19 cellular contexts compared by ENCODE assay signal in genomic region chr4:122873752-122874151, GRCh38. TPM values are rescaled to one million over a fixed set of nuclear protein-coding genes. Genes with fewer than 3 reads are reported as not detected.
DNase-seq lines count a peak whose midpoint lies in the region; ATAC-seq and TF ChIP-seq lines count a peak whose summit lies in the region.
"Had no signal": no experiment of that assay in that cellular context is flagged by ENCODE, and none has a peak within 500 bp of the region (broad histone marks: within the 10 kb centered on the region; RNA-seq: fewer than 3 reads in every experiment).

No MANE protein-coding gene starts in this region.

- DNase-seq in M059J (ENCODE audit: low read depth) (peak; percentile 76), epithelial cell of prostate (ENCODE audit: low read depth, low spot score) (peak; percentile 56), osteocyte (ENCODE audit: extremely low spot score, unreplicated experiment) (no peak), 8988T (no peak), glutamatergic neuron (no peak), MV-4-11 (lab: John Stamatoyannopoulos, UW) (no peak), HEK293T (ENCODE audit: extremely low spot score) (no peak)
- DNase-seq: activated CD8-positive, alpha-beta memory T cell treated with anti-CD3 and anti-CD28 coated beads for 24 hours; activated naive CD4-positive, alpha-beta T cell treated with anti-CD3 and anti-CD28 coated beads, Interleukin-2, amount 50 U/mL, for 16 hours; NCI-H1048; NCI-H510A treated with DMSO at 0.1 percent for 48 hours; Peyer's patch; testis had no signal

- H3K4me1 Mint-ChIP-seq in osteocyte (ENCODE audit: unreplicated experiment) = peaks cover 46% of the 10 kb centered on the region
- H3K4me1 Mint-ChIP-seq in glutamatergic neuron (ENCODE audit: low read depth, unreplicated experiment) = no peaks in the 10 kb centered on the region

- peak overlapping the region; percentile 80 for H3K27ac ChIP-seq in epithelial cell of prostate
- H3K27ac ChIP-seq: gastroesophageal sphincter, HL-60, Peyer's patch, skin epidermis, testis had no signal

- POLR2A ChIA-PET in HEK293T (lab: Yijun Ruan, JAX) = interaction anchor here (1.1 kb wide), 1 partner anchor 46 kb away, joined by 3 read pairs; no protein-coding TSS in a partner anchor

- peaks cover 30% of the 10 kb centered on the region for H3K36me3 Mint-ChIP-seq in osteocyte (ENCODE audit: unreplicated experiment)
- peaks cover 7% of the 10 kb centered on the region for H3K36me3 Mint-ChIP-seq in glutamatergic neuron (ENCODE audit: unreplicated experiment)

- H3K9me3 Mint-ChIP-seq in osteocyte (ENCODE audit: unreplicated experiment) = peaks cover 17% of the 10 kb centered on the region
- no peaks in the 10 kb centered on the region for H3K9me3 Mint-ChIP-seq in glutamatergic neuron (ENCODE audit: unreplicated experiment)

- no peak overlapping the region for H3K4me3 Mint-ChIP-seq in osteocyte (ENCODE audit: unreplicated experiment)
- H3K4me3 Mint-ChIP-seq in glutamatergic neuron (ENCODE audit: unreplicated experiment) = no peak overlapping the region
- H3K4me3 Mint-ChIP-seq: natural killer cell treated with Interleukin-12 subunit alpha and Interleukin-12 subunit beta and Interleukin-15 and Interleukin-18, amount 100 ng/mL, for 72 hours had no signal

- ATAC-seq in GM18870 (IDR thresholded peaks at IDR 0.05; ENCODE audit: unreplicated experiment) = peak; percentile 72
- ATAC-seq: left lobe of liver; natural killer cell treated with Interleukin-12 subunit alpha and Interleukin-12 subunit beta and Interleukin-15 and Interleukin-18, amount 100 ng/mL, for 72 hours had no signal

- no peak for TF ChIP-seq CTCF in osteocyte (IDR thresholded peaks at IDR 0.05)
- TF ChIP-seq CTCF in glutamatergic neuron (IDR thresholded peaks at IDR 0.05; ENCODE audit: partially characterized antibody, unreplicated experiment) = no peak

- CTCF ChIA-PET in HEK293T (lab: Yijun Ruan, JAX) = no interaction called here

- no peaks in the 10 kb centered on the region for H3K27me3 Mint-ChIP-seq in osteocyte (ENCODE audit: unreplicated experiment)
- peaks cover 2% of the 10 kb centered on the region for H3K27me3 Mint-ChIP-seq in glutamatergic neuron (ENCODE audit: unreplicated experiment)

- H3K27ac Mint-ChIP-seq in osteocyte (ENCODE audit: unreplicated experiment) (peak overlapping the region; percentile 89), glutamatergic neuron (ENCODE audit: unreplicated experiment) (no peak overlapping the region)
- H3K27ac Mint-ChIP-seq: natural killer cell treated with Interleukin-12 subunit alpha and Interleukin-12 subunit beta and Interleukin-15 and Interleukin-18, amount 100 ng/mL, for 72 hours had no signal

TF ChIP-seq in HEK293T, 16 proteins besides CTCF, POLR2A, EP300 and RAD21:
- no peak for TF ChIP-seq ARNT (IDR thresholded peaks at IDR 0.05)
- TF ChIP-seq TARDBP (IDR thresholded peaks at IDR 0.05) = no peak
- TF ChIP-seq BHLHE40 (IDR thresholded peaks at IDR 0.05; ENCODE audit: borderline replicate concordance) = no peak
- no peak for TF ChIP-seq SUZ12 (IDR thresholded peaks at IDR 0.05)
- no peak for TF ChIP-seq FOXA1 (IDR thresholded peaks at IDR 0.05)
- no peak for TF ChIP-seq SP1 (IDR thresholded peaks at IDR 0.05)
- TF ChIP-seq NFRKB (IDR thresholded peaks at IDR 0.05) = no peak
- no peak for TF ChIP-seq L3MBTL2 (conservative IDR thresholded peaks at IDR 0.05)
- TF ChIP-seq FOXM1 (IDR thresholded peaks at IDR 0.05; ENCODE audit: borderline replicate concordance) = no peak
TF ChIP-seq in HEK293T: peak in this region for 0.

RNA-seq across cellular contexts. Expression of gene FGF2, which starts 47.1 kb away (rescaled TPM):
- 20.7 and 25.5 TPM in 2 replicates for total RNA-seq in M059J (2014; rRNA removed; shearing (Covaris generic))
- total RNA-seq in osteocyte = 29.2 and 33.4 TPM in 2 replicates
- total RNA-seq in glutamatergic neuron (ENCODE audit: unreplicated experiment) = 2.9 TPM

RNA-seq across cellular contexts. Expression of gene NUDT6, which starts 48.6 kb away (rescaled TPM):
- total RNA-seq in M059J (2014; rRNA removed; shearing (Covaris generic)) = 9.7 and 11.0 TPM in 2 replicates
- 4.8 and 6.9 TPM in 2 replicates for total RNA-seq in osteocyte
- 4.0 TPM for total RNA-seq in glutamatergic neuron (ENCODE audit: unreplicated experiment)

Comparison
In these comparisons a context has a peak if more than half of its experiments do, and no peak if none do; other contexts are left out.
1. DNase-seq: peak in M059J (single experiment) and epithelial cell of prostate (single experiment); none in osteocyte (single experiment), 8988T (single experiment), glutamatergic neuron (single experiment), MV-4-11 (single experiment) and HEK293T (single experiment).